In genomic region chr17:40358323-40359038, GRCh38 we compare ENCODE assay signal across 1 cellular context.
A peak's percentile ranks its signal among the peaks of the same experiment; 100 is the strongest.
TF ChIP-seq lines count a peak whose summit lies in the region.

No MANE protein-coding gene starts in this region.

TF ChIP-seq in K562, 482 proteins besides CTCF, POLR2A, EP300 and RAD21 (continued from another document and continues in another):
- TF ChIP-seq DLX4 (CRISPR knock-in tag; IDR thresholded peaks at IDR 0.05) (no peak), ZNF518B (CRISPR knock-in tag; IDR thresholded peaks at IDR 0.05) (no peak), SP2 (IDR thresholded peaks at IDR 0.05; ENCODE audit: extremely low read depth, low read depth, low read length, poor library complexity, severe bottlenecking) (no peak), POLR2AphosphoS2 (IDR thresholded peaks at IDR 0.05; ENCODE audit: low read length) (no peak), ETV6 (IDR thresholded peaks at IDR 0.05; ENCODE audit: borderline replicate concordance in 1 of 2, low read depth in 2 of 2, low read length in 1 of 2) (no peak), ETV6 (CRISPR knock-in tag; IDR thresholded peaks at IDR 0.05; ENCODE audit: borderline replicate concordance) (no peak), SMAD4 (CRISPR knock-in tag; conservative IDR thresholded peaks at IDR 0.05) (no peak), DMBX1 (CRISPR knock-in tag; IDR thresholded peaks at IDR 0.05; ENCODE audit: borderline replicate concordance) (no peak), COPS2 (conservative IDR thresholded peaks at IDR 0.05) (no peak), FUS (optimal IDR thresholded peaks at IDR 0.05; ENCODE audit: low read depth, low read length) (no peak), CREBBP (IDR thresholded peaks at IDR 0.05; ENCODE audit: low read depth, low read length) (no peak), TEAD1 (CRISPR knock-in tag; IDR thresholded peaks at IDR 0.05) (no peak), ZNF253 (CRISPR knock-in tag; conservative IDR thresholded peaks at IDR 0.05) (no peak), GTF3C2 (IDR thresholded peaks at IDR 0.05; ENCODE audit: borderline replicate concordance, extremely low read depth, insufficient read length) (no peak), FOS (IDR thresholded peaks at IDR 0.05; ENCODE audit: extremely low read depth, insufficient read length) (no peak), ZNF398 (CRISPR knock-in tag; IDR thresholded peaks at IDR 0.05) (no peak), LCOR (CRISPR knock-in tag; IDR thresholded peaks at IDR 0.05) (no peak), POLR2AphosphoS5 (IDR thresholded peaks at IDR 0.05; ENCODE audit: control insufficient read depth, insufficient read depth, low read depth, low read length) (no peak), TSC22D4 (tag; IDR thresholded peaks at IDR 0.05) (no peak), HDAC1 (IDR thresholded peaks at IDR 0.05) (peak; percentile 3 to 50; a peak in 1 of 4 replicates), ZNF583 (CRISPR knock-in tag; IDR thresholded peaks at IDR 0.05) (no peak), THAP7 (CRISPR knock-in tag; IDR thresholded peaks at IDR 0.05) (no peak), ETV1 (tag; conservative IDR thresholded peaks at IDR 0.05; ENCODE audit: low read depth) (no peak), CHAMP1 (IDR thresholded peaks at IDR 0.05) (no peak), NFYB (IDR thresholded peaks at IDR 0.05; ENCODE audit: extremely low read depth, insufficient read length) (no peak), ZFP91 (CRISPR knock-in tag; IDR thresholded peaks at IDR 0.05) (no peak), PRMT5 (CRISPR knock-in tag; IDR thresholded peaks at IDR 0.05) (no peak), TFAP4 (CRISPR knock-in tag; IDR thresholded peaks at IDR 0.05; ENCODE audit: borderline replicate concordance) (no peak), HDAC3 (IDR thresholded peaks at IDR 0.05; ENCODE audit: borderline replicate concordance, partially characterized antibody) (no peak), TFE3 (CRISPR knock-in tag; IDR thresholded peaks at IDR 0.05) (no peak), HNRNPLL (IDR thresholded peaks at IDR 0.05; ENCODE audit: low read depth, low read length, poor library complexity, severe bottlenecking) (no peak), E2F1 (CRISPR knock-in tag; IDR thresholded peaks at IDR 0.05) (no peak), E2F5 (CRISPR knock-in tag; IDR thresholded peaks at IDR 0.05) (no peak), RBM17 (IDR thresholded peaks at IDR 0.05; ENCODE audit: borderline replicate concordance, low read depth, low read length) (no peak), ZBED1 (IDR thresholded peaks at IDR 0.05) (no peak), ZNF696 (CRISPR knock-in tag; conservative IDR thresholded peaks at IDR 0.05) (no peak), ZNF23 (CRISPR knock-in tag; IDR thresholded peaks at IDR 0.05) (0 out of 2 replicates have a peak, but pooled peaks have one; percentile 46)
